ENCODE assay signal across 17 cellular contexts in genomic region chr13:83297591-83298305, GRCh38.
"Had no signal": no experiment of that assay in that cellular context is flagged by ENCODE, and none has a peak within 500 bp of the region (broad histone marks: within the 10 kb centered on the region; RNA-seq: fewer than 3 reads in every experiment).

No MANE protein-coding gene starts in this region.

- H3K4me1 ChIP-seq: left lung, tibial artery had no signal

- H3K36me3 ChIP-seq: left lung, tibial artery, WERI-Rb-1 had no signal

- H3K27ac Mint-ChIP-seq: activated naive CD4-positive, alpha-beta T cell treated with anti-CD3 and anti-CD28 coated beads, Interleukin-2, amount 50 U/mL, for 72 hours had no signal

- H3K4me3 ChIP-seq: dorsolateral prefrontal cortex, hepatocyte, left lung, tibial artery had no signal

- H3K27ac ChIP-seq: dorsolateral prefrontal cortex, hepatocyte, left lung, tibial artery, WERI-Rb-1 had no signal

- DNase-seq: activated CD4-positive, alpha-beta T cell treated with anti-CD3 and anti-CD28 coated beads, Interleukin-2, amount 50 U/mL, for 48 hours; activated gamma-delta T cell; amniotic stem cell; dorsolateral prefrontal cortex; islet precursor cell; left lung; occipital lobe; posterior cingulate gyrus; retina; stimulated activated CD4-positive, alpha-beta T cell treated with anti-CD3 and anti-CD28 coated beads, Interleukin-12 subunit alpha, Interleukin-12 subunit beta, amount 100 ng/mL, for 4 hours; stimulated activated CD4-positive, alpha-beta T cell treated with anti-CD3 and anti-CD28 coated beads, Interleukin-1b, Interleukin-23, amount 100 ng/mL, for 48 hours; stimulated activated CD8-positive, alpha-beta memory T cell treated with anti-CD3 and anti-CD28 coated beads, Interleukin-4, amount 100 ng/mL, for 48 hours; stimulated activated naive CD4-positive, alpha-beta T cell; tibial artery; WERI-Rb-1 had no signal

- H3K27me3 ChIP-seq: dorsolateral prefrontal cortex, hepatocyte, left lung, tibial artery had no signal

- H3K36me3 Mint-ChIP-seq: activated naive CD4-positive, alpha-beta T cell treated with anti-CD3 and anti-CD28 coated beads, Interleukin-2, amount 50 U/mL, for 72 hours had no signal
